11 cellular contexts compared by ENCODE assay signal in genomic region chr1:1295154-1295923, GRCh38.
DNase-seq lines count a peak whose midpoint lies in the region.
"Had no signal": no experiment of that assay in that cellular context is flagged by ENCODE, and none has a peak within 500 bp of the region (broad histone marks: within the 10 kb centered on the region; RNA-seq: fewer than 3 reads in every experiment).

No MANE protein-coding gene starts in this region.

- H3K27ac ChIP-seq in cingulate gyrus (ENCODE audit: low read depth, low read length) = peak overlapping the region; percentile 19
- H3K27ac ChIP-seq: HL-60, KMS-11 had no signal

- DNase-seq in activated naive CD4-positive, alpha-beta T cell treated with anti-CD3 and anti-CD28 coated beads, Interleukin-2, amount 50 U/mL, for 16 hours = no peak
- DNase-seq: HCEC 1CT, MG63, NCI-H1105, NCI-H187 treated with DMSO at 0.1 percent for 48 hours, NCI-H2171 treated with DMSO at 0.1 percent for 48 hours, NCI-H510A, SIG-M5 had no signal
